ENCODE assay signal across 1 cellular context in genomic region chr7:83918142-83918541, GRCh38.
TF ChIP-seq lines count a peak whose summit lies in the region.

No MANE protein-coding gene starts in this region.

TF ChIP-seq in SK-N-SH treated with all-trans-retinoic acid at 6 μM for 48 hours, 23 proteins besides CTCF, POLR2A, EP300 and RAD21 (continued from another document):
- peak; percentile 61 for TF ChIP-seq ISL1 (CRISPR knock-in tag; IDR thresholded peaks at IDR 0.05)
- TF ChIP-seq OSR1 (CRISPR knock-in tag; IDR thresholded peaks at IDR 0.05) = no peak
- no peak for TF ChIP-seq GLIS3 (CRISPR knock-in tag; IDR thresholded peaks at IDR 0.05)
